ENCODE assay signal across 28 cellular contexts in genomic region chr2:24617431-24617830, GRCh38.
DNase-seq lines count a peak whose midpoint lies in the region; ATAC-seq and TF ChIP-seq lines count a peak whose summit lies in the region.
"Had no signal": no experiment of that assay in that cellular context is flagged by ENCODE, and none has a peak within 500 bp of the region (broad histone marks: within the 10 kb centered on the region; RNA-seq: fewer than 3 reads in every experiment).

No MANE protein-coding gene starts in this region.

- TF ChIP-seq CTCF in AG10803 (conservative IDR thresholded peaks at IDR 0.05; ENCODE audit: low read length) (no peak), HEK293 (tag by site-specific recombination; IDR thresholded peaks at IDR 0.05) (no peak), foreskin fibroblast (IDR thresholded peaks at IDR 0.05; ENCODE audit: low read depth, low read length) (no peak), osteocyte (IDR thresholded peaks at IDR 0.05) (no peak)

- H3K4me3 Mint-ChIP-seq in osteocyte (ENCODE audit: unreplicated experiment), result no peak overlapping the region
- H3K4me3 Mint-ChIP-seq: activated CD4-positive, alpha-beta T cell treated with anti-CD3 and anti-CD28 coated beads, Interleukin-2, amount 10 ng/mL, durations not matched to agents 24 days and 14 days; activated naive CD8-positive, alpha-beta T cell treated with anti-CD3 and anti-CD28 coated beads, Interleukin-2, amount 10 ng/mL, durations not matched to agents 7 days and 5 days; activated T-cell treated with anti-CD3 and anti-CD28 coated beads, Interleukin-2, amount 50 U/mL, for 24 hours; CD4-positive, alpha-beta memory T cell; H9; stimulated activated naive CD8-positive, alpha-beta T cell treated with anti-CD3 and anti-CD28 coated beads, Interleukin-15, Interleukin-2, amounts not matched to agents 100 ng/mL and 50 ng/mL, for 24 hours had no signal

- no peaks in the 10 kb centered on the region for H3K27me3 Mint-ChIP-seq in osteocyte (ENCODE audit: unreplicated experiment)
- H3K27me3 Mint-ChIP-seq: activated CD4-positive, alpha-beta T cell treated with anti-CD3 and anti-CD28 coated beads, Interleukin-2, amount 10 ng/mL, durations not matched to agents 24 days and 14 days; activated naive CD8-positive, alpha-beta T cell treated with anti-CD3 and anti-CD28 coated beads, Interleukin-2, amount 10 ng/mL, durations not matched to agents 7 days and 5 days; activated T-cell treated with anti-CD3 and anti-CD28 coated beads, Interleukin-2, amount 50 U/mL, for 24 hours; CD4-positive, alpha-beta memory T cell; stimulated activated naive CD8-positive, alpha-beta T cell treated with anti-CD3 and anti-CD28 coated beads, Interleukin-15, Interleukin-2, amounts not matched to agents 100 ng/mL and 50 ng/mL, for 24 hours had no signal

- ATAC-seq in GM21576 (IDR thresholded peaks at IDR 0.05; ENCODE audit: unreplicated experiment), result no peak
- no peak for ATAC-seq in left lobe of liver
- ATAC-seq: A549, left ventricle myocardium superior had no signal

- H3K4me3 ChIP-seq in AG10803 (ENCODE audit: low read length) (no peak overlapping the region), HEK293 (ENCODE audit: low read depth, low read length) (no peak overlapping the region), foreskin fibroblast (ENCODE audit: low read depth in 1 of 2, low read length in 2 of 2) (no peak overlapping the region)
- H3K4me3 ChIP-seq: A549, ascending aorta, cardiac muscle cell, testis had no signal

- peaks cover 7% of the 10 kb centered on the region; the same call in 1 of the 2 replicates for H3K4me1 ChIP-seq in HEK293 (ENCODE audit: control insufficient read depth, insufficient read depth, low read length)
- H3K4me1 ChIP-seq: A549, ascending aorta, testis had no signal

- no peak overlapping the region for H3K27ac ChIP-seq in HEK293 (ENCODE audit: extremely low read depth, low read depth, low read length)
- H3K27ac ChIP-seq: A549, ascending aorta, cardiac muscle cell, testis had no signal

- H3K36me3 Mint-ChIP-seq in osteocyte (ENCODE audit: unreplicated experiment), result peaks cover 2% of the 10 kb centered on the region
- H3K36me3 Mint-ChIP-seq: activated naive CD8-positive, alpha-beta T cell treated with anti-CD3 and anti-CD28 coated beads, Interleukin-2, amount 10 ng/mL, durations not matched to agents 7 days and 5 days had no signal

- no peak overlapping the region for H3K27ac Mint-ChIP-seq in osteocyte (ENCODE audit: unreplicated experiment)
- H3K27ac Mint-ChIP-seq: activated CD4-positive, alpha-beta T cell treated with anti-CD3 and anti-CD28 coated beads, Interleukin-2, amount 10 ng/mL, durations not matched to agents 24 days and 14 days; activated naive CD8-positive, alpha-beta T cell treated with anti-CD3 and anti-CD28 coated beads, Interleukin-2, amount 10 ng/mL, durations not matched to agents 7 days and 5 days; activated T-cell treated with anti-CD3 and anti-CD28 coated beads, Interleukin-2, amount 50 U/mL, for 24 hours; CD4-positive, alpha-beta memory T cell; H9; stimulated activated naive CD8-positive, alpha-beta T cell treated with anti-CD3 and anti-CD28 coated beads, Interleukin-15, Interleukin-2, amounts not matched to agents 100 ng/mL and 50 ng/mL, for 24 hours had no signal

- DNase-seq in AG10803 (ENCODE audit: low read depth), result peak; percentile 6
- DNase-seq in NCI-H82 treated with DMSO at 0.1 percent for 48 hours (lab: John Stamatoyannopoulos, UW; ENCODE audit: unreplicated experiment), result peak; percentile 90
- DNase-seq in foreskin fibroblast, result peak; percentile 21 to 27
- no peak for DNase-seq in NOMO-1 treated with dmso at 0.1 percent for 144 hours (lab: John Stamatoyannopoulos, UW; ENCODE audit: unreplicated experiment)
- DNase-seq in osteocyte (ENCODE audit: extremely low spot score, unreplicated experiment), result no peak
- DNase-seq in left lobe of liver (ENCODE audit: low spot score), result no peak
- DNase-seq: activated CD4-positive, alpha-beta T cell treated with anti-CD3 and anti-CD28 coated beads, Interleukin-2, amount 10 ng/mL, durations not matched to agents 24 days and 14 days; activated effector memory CD4-positive, alpha-beta T cell treated with anti-CD3 and anti-CD28 coated beads, Interleukin-2, amount 50 U/mL, for 16 hours; activated naive CD8-positive, alpha-beta T cell treated with anti-CD3 and anti-CD28 coated beads, Interleukin-2, amount 10 ng/mL, durations not matched to agents 7 days and 5 days; activated T-cell treated with anti-CD3 and anti-CD28 coated beads, Interleukin-2, amount 50 U/mL, for 24 hours; CD4-positive, alpha-beta memory T cell; effector CD4-positive, alpha-beta T cell; glutamatergic neuron; H9; left ventricle myocardium superior; mesendoderm; NCI-H510A treated with DMSO at 0.1 percent for 48 hours; right cardiac atrium; SHP77 treated with DMSO at 0.1 percent for 48 hours; stimulated activated CD8-positive, alpha-beta memory T cell treated with anti-CD3 and anti-CD28 coated beads, Interleukin-4, amount 100 ng/mL, for 48 hours; T1000; testis had no signal

- H3K9me3 ChIP-seq in HEK293 (ENCODE audit: control insufficient read depth, insufficient read depth, low read depth, low read length), result no peaks in the 10 kb centered on the region
- H3K9me3 ChIP-seq: testis had no signal

- H3K9me3 Mint-ChIP-seq in osteocyte (ENCODE audit: unreplicated experiment), result peaks cover 8% of the 10 kb centered on the region
- H3K9me3 Mint-ChIP-seq: activated CD4-positive, alpha-beta T cell treated with anti-CD3 and anti-CD28 coated beads, Interleukin-2, amount 10 ng/mL, durations not matched to agents 24 days and 14 days; activated naive CD8-positive, alpha-beta T cell treated with anti-CD3 and anti-CD28 coated beads, Interleukin-2, amount 10 ng/mL, durations not matched to agents 7 days and 5 days; activated T-cell treated with anti-CD3 and anti-CD28 coated beads, Interleukin-2, amount 50 U/mL, for 24 hours; H9; stimulated activated naive CD8-positive, alpha-beta T cell treated with anti-CD3 and anti-CD28 coated beads, Interleukin-15, Interleukin-2, amounts not matched to agents 100 ng/mL and 50 ng/mL, for 24 hours had no signal

- CTCF ChIA-PET in HEK293 (lab: Yijun Ruan, JAX), result no interaction called here

- peaks cover 1% of the 10 kb centered on the region for H3K4me1 Mint-ChIP-seq in osteocyte (ENCODE audit: unreplicated experiment)

- POLR2A ChIA-PET in HEK293 (lab: Yijun Ruan, JAX), result no interaction called here

- no peaks in the 10 kb centered on the region for H3K36me3 ChIP-seq in HEK293 (ENCODE audit: control insufficient read depth in 2 of 2, insufficient read depth in 1 of 2, low read length in 2 of 2)
- H3K36me3 ChIP-seq: ascending aorta, cardiac muscle cell had no signal

TF ChIP-seq in HEK293, 187 proteins besides CTCF, POLR2A, EP300 and RAD21:
- TF ChIP-seq ZNF792 (tag by site-specific recombination; IDR thresholded peaks at IDR 0.05) (no peak), PRDM6 (tag by site-specific recombination; IDR thresholded peaks at IDR 0.05) (0 out of 2 replicates have a peak, but pooled peaks have one; percentile 11), ZNF776 (tag by site-specific recombination; IDR thresholded peaks at IDR 0.05; ENCODE audit: borderline replicate concordance) (no peak), FEZF1 (tag by site-specific recombination; IDR thresholded peaks at IDR 0.05) (peak; percentile 35; the same call in 1 of the 2 replicates), ZNF843 (tag by site-specific recombination; IDR thresholded peaks at IDR 0.05) (0 out of 2 replicates have a peak, but pooled peaks have one; percentile 31)

Comparison
In these comparisons a context has a peak if more than half of its experiments do, and no peak if none do; other contexts are left out.
1. DNase-seq: peak in AG10803 (single experiment), NCI-H82 treated with DMSO at 0.1 percent for 48 hours (single experiment) and foreskin fibroblast (2 of 2); none in NOMO-1 treated with dmso at 0.1 percent for 144 hours (single experiment), osteocyte (single experiment) and left lobe of liver (single experiment).